In genomic region chr16:68085259-68086071, GRCh38 we compare ENCODE assay signal across 1 cellular context.
TF ChIP-seq lines count a peak whose summit lies in the region.

Gene NFATC3, plus strand, starts transcription at chr16:68085370. Its CDS starts 312 bp downstream, at chr16:68085682.

TF ChIP-seq in HepG2, 621 proteins besides CTCF, POLR2A, EP300 and RAD21 (continued from another document and continues in another):
- TF ChIP-seq TFDP1 (CRISPR knock-in tag; IDR thresholded peaks at IDR 0.05; ENCODE audit: borderline replicate concordance) = 0 out of 2 replicates have a peak, but pooled peaks have one; percentile 15
- TF ChIP-seq NCOR1 (IDR thresholded peaks at IDR 0.05; ENCODE audit: borderline replicate concordance, low read length) = no peak
- TF ChIP-seq ZNF788 (CRISPR knock-in tag; IDR thresholded peaks at IDR 0.05; ENCODE audit: borderline replicate concordance) = peak; percentile 48; the same call in 1 of the 2 replicates
- TF ChIP-seq ONECUT2 (CRISPR knock-in tag; IDR thresholded peaks at IDR 0.05) = no peak
- no peak for TF ChIP-seq PRDM10 (CRISPR knock-in tag; IDR thresholded peaks at IDR 0.05; ENCODE audit: low read depth)
- TF ChIP-seq ZMAT3 (CRISPR knock-in tag; conservative IDR thresholded peaks at IDR 0.05) = peak; percentile 64; the same call in 1 of the 2 replicates
- no peak for TF ChIP-seq AKNA (CRISPR knock-in tag; IDR thresholded peaks at IDR 0.05; ENCODE audit: borderline replicate concordance)
- peak; percentile 81 for TF ChIP-seq ZNF891 (CRISPR knock-in tag; IDR thresholded peaks at IDR 0.05)
- TF ChIP-seq ATF7 (IDR thresholded peaks at IDR 0.05) = no peak
- no peak for TF ChIP-seq ATF7 (CRISPR knock-in tag; IDR thresholded peaks at IDR 0.05)
- TF ChIP-seq TEAD2 (CRISPR knock-in tag; IDR thresholded peaks at IDR 0.05) = no peak
- no peak for TF ChIP-seq ZNF263 (CRISPR knock-in tag; IDR thresholded peaks at IDR 0.05)
- no peak for TF ChIP-seq ZNF570 (CRISPR knock-in tag; IDR thresholded peaks at IDR 0.05; ENCODE audit: borderline replicate concordance)
- peak; percentile 18; the same call in 1 of the 2 replicates for TF ChIP-seq RXRA (CRISPR knock-in tag; IDR thresholded peaks at IDR 0.05)
- 0 out of 2 replicates have a peak, but pooled peaks have one; percentile 19 for TF ChIP-seq ZBTB10 (CRISPR knock-in tag; IDR thresholded peaks at IDR 0.05; ENCODE audit: borderline replicate concordance)
- TF ChIP-seq ARID5B (CRISPR knock-in tag; IDR thresholded peaks at IDR 0.05) = no peak
- TF ChIP-seq ZNF841 (CRISPR knock-in tag; IDR thresholded peaks at IDR 0.05; ENCODE audit: borderline replicate concordance) = no peak; the same call in 1 of the 2 replicates
- no peak for TF ChIP-seq KMT2B (CRISPR knock-in tag; IDR thresholded peaks at IDR 0.05)
- no peak for TF ChIP-seq CCAR2 (optimal IDR thresholded peaks at IDR 0.05; ENCODE audit: low read depth, low read length)
- TF ChIP-seq THAP7 (CRISPR knock-in tag; IDR thresholded peaks at IDR 0.05) = peak; percentile 9; the same call in 1 of the 2 replicates
- TF ChIP-seq PHB2 (IDR thresholded peaks at IDR 0.05; ENCODE audit: partially characterized antibody) = no peak
- TF ChIP-seq HDAC1 (CRISPR knock-in tag; IDR thresholded peaks at IDR 0.05) = 0 out of 2 replicates have a peak, but pooled peaks have one; percentile 63
- no peak for TF ChIP-seq TOPORS (CRISPR knock-in tag; IDR thresholded peaks at IDR 0.05)
- TF ChIP-seq HMGXB3 (CRISPR knock-in tag; IDR thresholded peaks at IDR 0.05; ENCODE audit: borderline replicate concordance) = no peak
- TF ChIP-seq SMARCC2 (IDR thresholded peaks at IDR 0.05) = no peak
- no peak for TF ChIP-seq ZBTB46 (CRISPR knock-in tag; IDR thresholded peaks at IDR 0.05; ENCODE audit: borderline replicate concordance)
- TF ChIP-seq MBNL3 (CRISPR knock-in tag; conservative IDR thresholded peaks at IDR 0.05) = no peak
- TF ChIP-seq ZNF605 (CRISPR knock-in tag; IDR thresholded peaks at IDR 0.05) = no peak
